In the genomic region with DNA sequence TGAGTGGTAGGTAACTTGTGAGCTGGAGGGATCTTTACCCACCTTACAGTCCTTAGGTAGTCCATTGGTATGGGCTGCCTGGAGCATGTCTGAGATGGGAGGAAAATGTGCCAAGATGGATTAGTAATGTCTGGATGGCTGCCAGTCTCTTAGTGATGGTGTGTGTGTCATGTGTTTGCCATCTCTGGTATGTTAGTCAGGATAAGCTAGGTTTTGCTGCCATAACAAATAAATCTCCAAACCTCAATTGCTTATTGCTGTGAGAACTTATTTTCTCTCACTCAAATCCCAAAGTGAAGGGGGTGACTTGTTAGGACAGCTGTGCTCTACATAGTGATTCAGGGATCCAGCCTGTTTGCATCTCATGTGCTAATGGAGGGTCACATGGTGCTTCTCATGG, we compare ENCODE assay signal across 17 cellular contexts. TPM values are rescaled to one million over a fixed set of nuclear protein-coding genes. Genes with fewer than 3 reads are reported as not detected.
DNase-seq lines count a peak whose midpoint lies in the region; ATAC-seq, FAIRE-seq and TF ChIP-seq lines count a peak whose summit lies in the region.
"Had no signal": no experiment of that assay in that cellular context is flagged by ENCODE, and none has a peak within 500 bp of the region (broad histone marks: within the 10 kb centered on the region; RNA-seq: fewer than 3 reads in every experiment).

No MANE protein-coding gene starts in this region.

- no peak for TF ChIP-seq RAD21 in GM12878 (IDR thresholded peaks at IDR 0.05; ENCODE audit: insufficient read depth, low read depth, low read length)

- H3K4me3 Mint-ChIP-seq in CD4-positive, alpha-beta memory T cell = no peak overlapping the region
- H3K4me3 Mint-ChIP-seq in activated T-helper 2 cell treated with anti-CD3 and anti-CD28 coated beads, Interferon-gamma antibody, Interleukin-2, Interleukin-4, amounts not matched to agents 10 μg/mL and 5 μg/mL and 100 μg/mL, durations not matched to agents 14 hours and 24 hours and 36 hours (ENCODE audit: low read depth) = no peak overlapping the region
- H3K4me3 Mint-ChIP-seq: activated T-cell treated with anti-CD3 and anti-CD28 coated beads, Interleukin-2, amount 50 U/mL, for 72 hours; B cell; endodermal cell; stimulated activated memory B cell treated with anti-CD40 and anti-IgM and Interleukin-4, amounts not matched to agents 10 μg/mL and 1 μg/mL and 100 μg/mL, for 72 hours had no signal

- in situ Hi-C loops in GM12878 (cut with MboI) = no loop called here

- intact Hi-C loops in GM12878 (cut with micrococcal nuclease; ENCODE audit: unreplicated experiment) (loop anchor here (10.0 kb wide), 1 partner anchor 148 kb away; no protein-coding TSS in a partner anchor), upper lobe of right lung (cut with DNase I) (no loop called here)
- intact Hi-C loops in CD4-positive, alpha-beta memory T cell (cut with micrococcal nuclease) = no loop called here
- intact Hi-C loops in activated T-helper 2 cell treated with anti-CD3 and anti-CD28 coated beads, Interferon-gamma antibody, Interleukin-2, Interleukin-4, amounts not matched to agents 10 μg/mL and 5 μg/mL and 100 μg/mL, durations not matched to agents 14 hours and 24 hours and 36 hours (cut with micrococcal nuclease) = no loop called here

- peaks cover 0 to 7% of the 10 kb centered on the region in 2 donors for H3K27me3 Mint-ChIP-seq in CD4-positive, alpha-beta memory T cell
- H3K27me3 Mint-ChIP-seq in activated T-helper 2 cell treated with anti-CD3 and anti-CD28 coated beads, Interferon-gamma antibody, Interleukin-2, Interleukin-4, amounts not matched to agents 10 μg/mL and 5 μg/mL and 100 μg/mL, durations not matched to agents 14 hours and 24 hours and 36 hours (ENCODE audit: low read depth) = peaks cover under 1% of the 10 kb centered on the region

- H4K20me1 ChIP-seq in GM12878 (ENCODE audit: control insufficient read depth, insufficient read depth) = no peaks in the 10 kb centered on the region

- H3K9me3 ChIP-seq in GM12878 (replicated peaks; ENCODE audit: control insufficient read depth, insufficient read depth, low read length) (peaks cover 17% of the 10 kb centered on the region), upper lobe of right lung (no peaks in the 10 kb centered on the region)
- no peaks in the 10 kb centered on the region for H3K9me3 ChIP-seq in CD4-positive, alpha-beta memory T cell (ENCODE audit: control insufficient read depth in 1 of 2, low read length in 2 of 2)
- H3K9me3 ChIP-seq: psoas muscle had no signal

- ATAC-seq in GM12878 = no peak
- ATAC-seq in foreskin keratinocyte = peak; percentile 66
- ATAC-seq in upper lobe of right lung = no peak
- ATAC-seq: activated T-cell treated with anti-CD3 and anti-CD28 coated beads, Interleukin-2, amount 50 U/mL, for 72 hours; psoas muscle; stimulated activated memory B cell treated with anti-CD40 and anti-IgM and Interleukin-4, amounts not matched to agents 10 μg/mL and 1 μg/mL and 100 μg/mL, for 72 hours had no signal

- CTCF ChIA-PET in GM12878 (lab: Yijun Ruan, JAX) = no interaction called here
- CTCF ChIA-PET in CD4-positive, alpha-beta memory T cell (lab: Charles Lee; ENCODE audit: partially characterized antibody) = no interaction called here

- no peaks in the 10 kb centered on the region for H3K79me2 ChIP-seq in GM12878 (ENCODE audit: control insufficient read depth, insufficient read depth, low read length)

- POLR2A ChIA-PET in GM12878 (lab: Charles Lee) = no interaction called here
- POLR2A ChIA-PET in CD4-positive, alpha-beta memory T cell (lab: Charles Lee; ENCODE audit: partially characterized antibody) = no interaction called here

- no peak overlapping the region for H3K9ac ChIP-seq in GM12878 (ENCODE audit: control insufficient read depth, insufficient read depth, low read length)

- peaks cover 2 to 15% (median 5%) of the 10 kb centered on the region in 8 donors for H3K9me3 Mint-ChIP-seq in CD4-positive, alpha-beta memory T cell
- peaks cover 28% of the 10 kb centered on the region for H3K9me3 Mint-ChIP-seq in activated T-helper 2 cell treated with anti-CD3 and anti-CD28 coated beads, Interferon-gamma antibody, Interleukin-2, Interleukin-4, amounts not matched to agents 10 μg/mL and 5 μg/mL and 100 μg/mL, durations not matched to agents 14 hours and 24 hours and 36 hours

- TF ChIP-seq CTCF in GM12878 (IDR thresholded peaks at IDR 0.05 in 2 of 3, conservative IDR thresholded peaks at IDR 0.05 in 1 of 3; ENCODE audit: control insufficient read depth in 2 of 3, extremely low read depth in 1 of 3, insufficient read depth in 1 of 3, low read depth in 3 of 3, low read length in 3 of 3) = no peak
- TF ChIP-seq CTCF in foreskin keratinocyte (conservative IDR thresholded peaks at IDR 0.05) = no peak
- TF ChIP-seq CTCF in upper lobe of right lung (IDR thresholded peaks at IDR 0.05) = no peak

- SMC1A ChIA-PET in GM12878 (lab: Charles Lee; ENCODE audit: uncharacterized antibody, unreplicated experiment) = no interaction called here

- no peaks in the 10 kb centered on the region for H3K36me3 Mint-ChIP-seq in CD4-positive, alpha-beta memory T cell
- no peaks in the 10 kb centered on the region for H3K36me3 Mint-ChIP-seq in activated T-helper 2 cell treated with anti-CD3 and anti-CD28 coated beads, Interferon-gamma antibody, Interleukin-2, Interleukin-4, amounts not matched to agents 10 μg/mL and 5 μg/mL and 100 μg/mL, durations not matched to agents 14 hours and 24 hours and 36 hours (ENCODE audit: low read depth)

- RAD21 ChIA-PET in GM12878 (lab: Charles Lee; ENCODE audit: unreplicated experiment) = no interaction called here

- H3K4me1 ChIP-seq in GM12878 (ENCODE audit: control insufficient read depth, insufficient read depth, low read length) (peaks cover 9% of the 10 kb centered on the region), foreskin keratinocyte (peaks cover 7% of the 10 kb centered on the region), upper lobe of right lung (no peaks in the 10 kb centered on the region)
- H3K4me1 ChIP-seq in CD4-positive, alpha-beta memory T cell (ENCODE audit: insufficient read depth, low read length) = no peaks in the 10 kb centered on the region
- H3K4me1 ChIP-seq: ascending aorta, psoas muscle had no signal

- no peak overlapping the region for H3K27ac Mint-ChIP-seq in CD4-positive, alpha-beta memory T cell
- H3K27ac Mint-ChIP-seq in activated T-helper 2 cell treated with anti-CD3 and anti-CD28 coated beads, Interferon-gamma antibody, Interleukin-2, Interleukin-4, amounts not matched to agents 10 μg/mL and 5 μg/mL and 100 μg/mL, durations not matched to agents 14 hours and 24 hours and 36 hours = no peak overlapping the region
- H3K27ac Mint-ChIP-seq: activated T-cell treated with anti-CD3 and anti-CD28 coated beads, Interleukin-2, amount 50 U/mL, for 72 hours; B cell; endodermal cell; stimulated activated memory B cell treated with anti-CD40 and anti-IgM and Interleukin-4, amounts not matched to agents 10 μg/mL and 1 μg/mL and 100 μg/mL, for 72 hours had no signal

- H2AFZ ChIP-seq in GM12878 (ENCODE audit: control insufficient read depth, low read depth, low read length) = no peak overlapping the region

- H3K4me3 ChIP-seq in GM12878 (no peak overlapping the region), upper lobe of right lung (no peak overlapping the region)
- H3K4me3 ChIP-seq in CD4-positive, alpha-beta memory T cell (ENCODE audit: low read length in 2 of 2) = no peak overlapping the region
- H3K4me3 ChIP-seq: ascending aorta, psoas muscle had no signal

- H3K36me3 ChIP-seq in GM12878 (ENCODE audit: control insufficient read depth in 2 of 2, insufficient read depth in 2 of 2, low read length in 1 of 2) (no peaks in the 10 kb centered on the region), upper lobe of right lung (no peaks in the 10 kb centered on the region)
- H3K36me3 ChIP-seq in CD4-positive, alpha-beta memory T cell (ENCODE audit: insufficient read depth, low read length) = no peaks in the 10 kb centered on the region
- H3K36me3 ChIP-seq: ascending aorta had no signal

- BruUV-seq in GM12878 (replicated peaks; lab: Mats Ljungman, UMichigan) = no TSS peak

- TF ChIP-seq POLR2A in GM12878 (IDR thresholded peaks at IDR 0.05; ENCODE audit: low read depth, low read length) = no peak

- no peaks in the 10 kb centered on the region for H3K4me1 Mint-ChIP-seq in CD4-positive, alpha-beta memory T cell
- no peaks in the 10 kb centered on the region for H3K4me1 Mint-ChIP-seq in activated T-helper 2 cell treated with anti-CD3 and anti-CD28 coated beads, Interferon-gamma antibody, Interleukin-2, Interleukin-4, amounts not matched to agents 10 μg/mL and 5 μg/mL and 100 μg/mL, durations not matched to agents 14 hours and 24 hours and 36 hours (ENCODE audit: low read depth)
- H3K4me1 Mint-ChIP-seq: B cell had no signal

- TF ChIP-seq EP300 in GM12878 (IDR thresholded peaks at IDR 0.05; ENCODE audit: borderline replicate concordance in 1 of 2, control insufficient read depth in 1 of 2, low read depth in 2 of 2, low read length in 2 of 2) = no peak

- FAIRE-seq in GM12878 (lab: Jason Lieb, UNC) = no peak

- no peak overlapping the region for H3K4me2 ChIP-seq in GM12878 (ENCODE audit: control insufficient read depth, insufficient read depth)

- H3K27ac ChIP-seq in GM12878 (ENCODE audit: control insufficient read depth, insufficient read depth) (no peak overlapping the region), foreskin keratinocyte (no peak overlapping the region), upper lobe of right lung (no peak overlapping the region)
- H3K27ac ChIP-seq in CD4-positive, alpha-beta memory T cell (ENCODE audit: low read depth, low read length) = no peak overlapping the region
- H3K27ac ChIP-seq: ascending aorta, psoas muscle had no signal

- H3K27me3 ChIP-seq in GM12878 (replicated peaks in 1 of 2; ENCODE audit: control insufficient read depth in 2 of 2, insufficient read depth in 2 of 2, low read length in 1 of 2) = no peaks in the 10 kb centered on the region
- peaks cover 14% of the 10 kb centered on the region for H3K27me3 ChIP-seq in foreskin keratinocyte
- H3K27me3 ChIP-seq in CD4-positive, alpha-beta memory T cell (ENCODE audit: insufficient read depth, low read length) = no peaks in the 10 kb centered on the region
- H3K27me3 ChIP-seq in upper lobe of right lung = no peaks in the 10 kb centered on the region
- H3K27me3 ChIP-seq: ascending aorta had no signal

- peak; percentile 42 for DNase-seq in AG08395 (ENCODE audit: low spot score)
- peak; percentile 81 for DNase-seq in HT1080 (ENCODE audit: low read depth)
- no peak for DNase-seq in GM12878 (ENCODE audit: low read depth, low spot score)
- peak; percentile 87 to 93 for DNase-seq in foreskin keratinocyte
- no peak for DNase-seq in NK-92 treated with Interleukin-12 subunit alpha and Interleukin-12 subunit beta, amount 100 ng/mL, for 24 hours (lab: John Stamatoyannopoulos, UW)
- DNase-seq in CD4-positive, alpha-beta memory T cell = no peak
- DNase-seq in activated T-helper 2 cell treated with anti-CD3 and anti-CD28 coated beads, Interferon-gamma antibody, Interleukin-2, Interleukin-4, amounts not matched to agents 10 μg/mL and 5 μg/mL and 100 μg/mL, durations not matched to agents 14 hours and 24 hours and 36 hours (ENCODE audit: low spot score) = no peak
- DNase-seq in upper lobe of right lung = no peak
- DNase-seq: activated CD4-positive, alpha-beta T cell treated with anti-CD3 and anti-CD28 coated beads for 48 hours; activated T-cell treated with anti-CD3 and anti-CD28 coated beads, Interleukin-2, amount 50 U/mL, for 72 hours; endodermal cell; NCI-H2171 treated with DMSO at 0.1 percent for 48 hours; psoas muscle had no signal

RNA-seq across cellular contexts. Expression of gene MYEOV, which starts 40.9 kb away (rescaled TPM):
- 0.73 and 1.1 TPM in 2 replicates for total RNA-seq in HT1080 (2014; rRNA removed; shearing (Covaris generic))
- polyA plus RNA-seq in HT1080 (2015; cell fraction: cytosol; rRNA removed) = 4.6 and 9.6 TPM in 2 replicates
- polyA plus RNA-seq in HT1080 (2015; cell fraction: nucleus; rRNA removed) = 17.8 and 20.1 TPM in 2 replicates
- 0.63 and 2.6 TPM in 2 replicates for total RNA-seq in GM12878 (2013; cell fraction: nucleolus; rRNA removed)
- total RNA-seq in GM12878 (2014; rRNA removed) (0.40 TPM in 1 of 2 replicates, not detected in the other), GM12878 (2014; rRNA removed; fragmentation: Illumina TruSeq; extraction: Trizol) (0.13 TPM in 1 of 2 replicates, not detected in the other), GM12878 (2021) (0.18 and 0.53 TPM in 2 replicates), foreskin keratinocyte (3.0 and 5.4 TPM in 2 replicates), upper lobe of right lung (0.23 TPM)
- polyA plus RNA-seq in GM12878 (2011; ENCODE audit: low read depth) = 0.10 TPM
- polyA plus RNA-seq in GM12878 (2011; rRNA removed) (0.26 and 0.72 TPM in 2 replicates), GM12878 (2014; fragmentation: Illumina TruSeq; extraction: Trizol) (0.40 and 0.51 TPM in 2 replicates), GM12878 (2014; fragmentation: Nextera tagmentation; extraction: Ambion mirVana) (under 1 TPM in 1 of 2 experiments, not detected in 1; 0.05 TPM), GM12878 (2014; rRNA removed) (0.19 and 0.29 TPM in 2 replicates), GM12878 (2016; fragmentation: Nextera tagmentation; extraction: Ambion mirVana) (not detected), foreskin keratinocyte (2.1 and 4.4 TPM in 2 replicates)
- polyA plus RNA-seq in GM12878 (2011; cell fraction: cytosol; rRNA removed) = 0.30 and 0.33 TPM in 2 replicates
- 0.44 and 0.73 TPM in 2 replicates for polyA plus RNA-seq in GM12878 (2011; cell fraction: nucleus; rRNA removed)
- 0.52 and 0.55 TPM in 2 replicates for polyA plus RNA-seq in GM12878 (2012)
- 0.22 and 0.57 TPM in 2 replicates for polyA minus RNA-seq in GM12878 (2011; rRNA and poly(A)+ RNA removed)
- not detected in 2 replicates for polyA minus RNA-seq in GM12878 (2011; cell fraction: cytosol; rRNA and poly(A)+ RNA removed)
- 0.73 TPM in 1 of 2 replicates, not detected in the other for polyA minus RNA-seq in GM12878 (2011; cell fraction: nucleus; rRNA and poly(A)+ RNA removed)
- total RNA-seq in CD4-positive, alpha-beta memory T cell = not detected
- polyA plus RNA-seq in CD4-positive, alpha-beta memory T cell = not detected
- total RNA-seq in activated T-helper 2 cell treated with anti-CD3 and anti-CD28 coated beads, Interferon-gamma antibody, Interleukin-2, Interleukin-4, amounts not matched to agents 10 μg/mL and 5 μg/mL and 100 μg/mL, durations not matched to agents 14 hours and 24 hours and 36 hours = 0.09 TPM in 1 of 2 replicates, not detected in the other
- total RNA-seq: ascending aorta; B cell; endodermal cell; T-helper 1 cell treated with Interleukin-12 subunit alpha and Interleukin-12 subunit beta and Interleukin-4 antibody, amounts not matched to agents 30 ng/mL and 1 ng/mL, for 36 hours had no signal

Comparison
In these comparisons a context has a peak if more than half of its experiments do, and no peak if none do; other contexts are left out.
1. DNase-seq: peak in AG08395 (single experiment), HT1080 (single experiment) and foreskin keratinocyte (2 of 2); none in GM12878 (single experiment), NK-92 treated with Interleukin-12 subunit alpha and Interleukin-12 subunit beta, amount 100 ng/mL, for 24 hours (single experiment), CD4-positive, alpha-beta memory T cell (0 of 5), activated T-helper 2 cell treated with anti-CD3 and anti-CD28 coated beads, Interferon-gamma antibody, Interleukin-2, Interleukin-4, amounts not matched to agents 10 μg/mL and 5 μg/mL and 100 μg/mL, durations not matched to agents 14 hours and 24 hours and 36 hours (single experiment) and upper lobe of right lung (single experiment).